ENCODE assay signal across 25 cellular contexts in the genomic region with DNA sequence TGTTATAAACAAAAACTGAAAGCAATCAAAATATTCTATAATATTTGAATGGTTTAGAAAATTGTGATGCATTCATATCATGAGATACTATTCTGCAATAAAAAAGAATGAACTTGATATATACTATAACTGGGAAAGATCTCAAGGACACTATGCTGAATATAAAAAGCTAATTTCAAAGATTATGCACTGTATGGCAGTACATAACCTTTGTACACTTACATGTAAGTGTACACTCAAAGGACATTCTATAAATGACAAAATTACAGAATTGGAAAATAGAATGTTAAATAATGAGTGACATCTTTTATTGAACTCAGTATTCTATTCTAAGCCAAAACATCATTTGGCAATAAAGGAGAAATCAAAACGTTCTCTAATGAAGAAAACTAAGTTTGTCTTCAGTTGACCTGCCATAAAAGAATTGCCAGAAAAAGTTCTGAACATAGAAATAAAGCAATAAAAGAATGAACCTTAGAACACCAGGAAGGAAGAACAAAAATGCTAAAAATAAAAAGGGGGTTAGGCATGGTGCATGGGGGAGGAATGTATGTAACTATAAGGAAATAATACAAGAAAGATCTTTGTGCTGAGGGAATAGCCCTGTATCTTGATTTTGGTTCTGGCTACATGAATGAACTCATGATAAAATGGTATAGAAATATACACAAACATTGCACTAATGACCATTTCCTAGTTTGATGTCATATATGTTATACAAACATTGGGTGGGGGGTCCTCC.
"Had no signal": no experiment of that assay in that cellular context is flagged by ENCODE, and none has a peak within 500 bp of the region (broad histone marks: within the 10 kb centered on the region; RNA-seq: fewer than 3 reads in every experiment).

No MANE protein-coding gene starts in this region.

- DNase-seq: activated B cell treated with CpG ODN at 0.5 μM for 24 hours; activated CD4-positive, alpha-beta T cell treated with anti-CD3 and anti-CD28 coated beads for 48 hours; activated CD4-positive, alpha-beta T cell treated with anti-CD3 and anti-CD28 coated beads, Interleukin-2, amount 50 U/mL, for 1 hour; activated CD4-positive, alpha-beta T cell treated with anti-CD3 and anti-CD28 coated beads, Interleukin-2, amount 50 U/mL, for 48 hours; activated CD8-positive, alpha-beta memory T cell treated with anti-CD3 and anti-CD28 coated beads for 24 hours; activated CD8-positive, alpha-beta T cell treated with anti-CD3 and anti-CD28 coated beads for 36 hours; activated effector memory CD4-positive, alpha-beta T cell treated with Interleukin-2 at 50 U/mL for 16 hours; activated gamma-delta T cell treated with Interleukin-2 at 50 U/mL for 16 hours; activated naive CD4-positive, alpha-beta T cell treated with anti-CD3 and anti-CD28 coated beads, Interleukin-2, amount 50 U/mL, for 16 hours; activated naive CD4-positive, alpha-beta T cell treated with Interleukin-2 at 50 U/mL for 16 hours; activated T-cell treated with anti-CD3 and anti-CD28 coated beads, Interleukin-2, amount 50 U/mL, for 4 hours; amniotic stem cell; anterior cingulate cortex; brain microvascular endothelial cell; effector CD8-positive, alpha-beta T cell; esophagus squamous epithelium; foreskin melanocyte; T-helper 2 cell; WERI-Rb-1 had no signal

- H3K4me1 Mint-ChIP-seq: activated B cell treated with CpG ODN at 0.5 μM for 24 hours; activated T-helper 17 cell treated with anti-CD3 and anti-CD28 coated beads, Interleukin-2, amount 50 U/mL, for 72 hours; central memory CD8-positive, alpha-beta T cell had no signal

- H3K27ac ChIP-seq: brain microvascular endothelial cell, epithelial cell of prostate, esophagus squamous epithelium, gastroesophageal sphincter, WERI-Rb-1 had no signal

- H3K27me3 ChIP-seq: brain microvascular endothelial cell, esophagus squamous epithelium, gastroesophageal sphincter had no signal

- H3K27me3 Mint-ChIP-seq: activated B cell treated with CpG ODN at 0.5 μM for 24 hours; activated CD8-positive, alpha-beta T cell treated with anti-CD3 and anti-CD28 coated beads for 36 hours; activated naive CD8-positive, alpha-beta T cell; activated T-helper 17 cell treated with anti-CD3 and anti-CD28 coated beads, Interleukin-2, amount 50 U/mL, for 72 hours; central memory CD8-positive, alpha-beta T cell had no signal

- ATAC-seq: activated CD4-positive, CD25-positive, alpha-beta regulatory T cell treated with anti-CD3 and anti-CD28 coated beads, Interleukin-2, amount 50 U/mL, for 24 hours; activated CD8-positive, alpha-beta T cell treated with anti-CD3 and anti-CD28 coated beads for 36 hours; activated T-cell treated with anti-CD3 and anti-CD28 coated beads, Interleukin-2, amount 50 U/mL, for 4 hours; activated T-helper 17 cell treated with anti-CD3 and anti-CD28 coated beads, Interleukin-2, amount 50 U/mL, for 72 hours; gastroesophageal sphincter had no signal

- H3K4me3 ChIP-seq: esophagus squamous epithelium, gastroesophageal sphincter had no signal

- H3K4me3 Mint-ChIP-seq: activated B cell treated with CpG ODN at 0.5 μM for 24 hours; activated CD8-positive, alpha-beta T cell treated with anti-CD3 and anti-CD28 coated beads for 36 hours; activated naive CD8-positive, alpha-beta T cell; activated T-cell treated with anti-CD3 and anti-CD28 coated beads, Interleukin-2, amount 50 U/mL, for 4 hours; activated T-helper 17 cell treated with anti-CD3 and anti-CD28 coated beads, Interleukin-2, amount 50 U/mL, for 72 hours; central memory CD8-positive, alpha-beta T cell had no signal

- H3K36me3 ChIP-seq: brain microvascular endothelial cell, esophagus squamous epithelium, gastroesophageal sphincter, WERI-Rb-1 had no signal

- H3K4me1 ChIP-seq: esophagus squamous epithelium, gastroesophageal sphincter had no signal

- H3K9me3 ChIP-seq: gastroesophageal sphincter had no signal

- H3K27ac Mint-ChIP-seq: activated B cell treated with CpG ODN at 0.5 μM for 24 hours; activated CD8-positive, alpha-beta T cell treated with anti-CD3 and anti-CD28 coated beads for 36 hours; activated naive CD8-positive, alpha-beta T cell; activated T-helper 17 cell treated with anti-CD3 and anti-CD28 coated beads, Interleukin-2, amount 50 U/mL, for 72 hours had no signal

- H3K9me3 Mint-ChIP-seq: activated T-cell treated with anti-CD3 and anti-CD28 coated beads, Interleukin-2, amount 50 U/mL, for 4 hours had no signal

- H3K36me3 Mint-ChIP-seq: activated naive CD8-positive, alpha-beta T cell had no signal
